Comparison of ENCODE assay signal across 8 cellular contexts in genomic region chr9:78031271-78031825, GRCh38. TPM values are rescaled to one million over a fixed set of nuclear protein-coding genes. Genes with fewer than 3 reads are reported as not detected.
DNase-seq lines count a peak whose midpoint lies in the region; ATAC-seq and TF ChIP-seq lines count a peak whose summit lies in the region.

TSS of gene GNAQ (minus strand) at chr9:78031811. CDS start at chr9:78031235, 576 bp downstream.

- H3K4me1 Mint-ChIP-seq in activated T-cell treated with anti-CD3 and anti-CD28 coated beads, Interleukin-2, amount 50 U/mL, for 4 hours (ENCODE audit: low read depth) = peaks cover 61% of the 10 kb centered on the region
- H3K4me1 Mint-ChIP-seq in natural killer cell treated with Interleukin-12 subunit alpha and Interleukin-12 subunit beta and Interleukin-15 and Interleukin-18, amount 100 ng/mL, for 72 hours (ENCODE audit: low read depth in 2 of 2) = peaks cover 35 to 51% of the 10 kb centered on the region in 2 donors

- no peaks in the 10 kb centered on the region for H3K36me3 Mint-ChIP-seq in activated T-cell treated with anti-CD3 and anti-CD28 coated beads, Interleukin-2, amount 50 U/mL, for 4 hours (ENCODE audit: insufficient read depth)
- H3K36me3 Mint-ChIP-seq in natural killer cell treated with Interleukin-12 subunit alpha and Interleukin-12 subunit beta and Interleukin-15 and Interleukin-18, amount 100 ng/mL, for 72 hours = peaks cover 5% of the 10 kb centered on the region

- peaks cover 2% of the 10 kb centered on the region for H3K27me3 Mint-ChIP-seq in activated T-cell treated with anti-CD3 and anti-CD28 coated beads, Interleukin-2, amount 50 U/mL, for 4 hours (ENCODE audit: low read depth)
- peaks cover 0 to 17% of the 10 kb centered on the region in 2 donors for H3K27me3 Mint-ChIP-seq in natural killer cell treated with Interleukin-12 subunit alpha and Interleukin-12 subunit beta and Interleukin-15 and Interleukin-18, amount 100 ng/mL, for 72 hours

- H3K4me3 ChIP-seq in AG09309 (ENCODE audit: control insufficient read depth, low read depth, low read length) (peak within 1 kb of the TSS; percentile 95), HFF-Myc (replicated peaks; ENCODE audit: low read depth, low read length) (peak within 1 kb of the TSS; percentile 84), fibroblast of villous mesenchyme (ENCODE audit: low read depth, low read length) (peak within 1 kb of the TSS; percentile 84)

- H3K9me3 Mint-ChIP-seq in activated T-cell treated with anti-CD3 and anti-CD28 coated beads, Interleukin-2, amount 50 U/mL, for 4 hours = no peaks in the 10 kb centered on the region
- no peaks in the 10 kb centered on the region for H3K9me3 Mint-ChIP-seq in natural killer cell treated with Interleukin-12 subunit alpha and Interleukin-12 subunit beta and Interleukin-15 and Interleukin-18, amount 100 ng/mL, for 72 hours

- TF ChIP-seq CTCF in AG09309 (IDR thresholded peaks at IDR 0.05; ENCODE audit: control insufficient read depth, insufficient read depth, low read depth, low read length, missing control alignments) (no peak), HFF-Myc (IDR thresholded peaks at IDR 0.05; ENCODE audit: low read depth, low read length, missing control alignments) (no peak), fibroblast of villous mesenchyme (IDR thresholded peaks at IDR 0.05; ENCODE audit: insufficient read depth, low read depth, low read length) (no peak)

- peak within 1 kb of the TSS; percentile 83 to 92 for H3K27ac Mint-ChIP-seq in natural killer cell treated with Interleukin-12 subunit alpha and Interleukin-12 subunit beta and Interleukin-15 and Interleukin-18, amount 100 ng/mL, for 72 hours

- peak within 1 kb of the TSS; percentile 93 for H3K4me3 Mint-ChIP-seq in activated T-cell treated with anti-CD3 and anti-CD28 coated beads, Interleukin-2, amount 50 U/mL, for 4 hours
- H3K4me3 Mint-ChIP-seq in natural killer cell treated with Interleukin-12 subunit alpha and Interleukin-12 subunit beta and Interleukin-15 and Interleukin-18, amount 100 ng/mL, for 72 hours = peak within 1 kb of the TSS; percentile 92

- no peak for DNase-seq in AG09309 (ENCODE audit: low read depth)
- no peak for DNase-seq in HFF-Myc (ENCODE audit: extremely low read depth, low read depth)
- no peak for DNase-seq in activated T-cell treated with anti-CD3 and anti-CD28 coated beads, Interleukin-2, amount 50 U/mL, for 4 hours
- DNase-seq in fibroblast of villous mesenchyme (ENCODE audit: low read depth) = no peak
- peak; percentile 63 for DNase-seq in natural killer cell treated with Interleukin-12 subunit alpha and Interleukin-12 subunit beta and Interleukin-15 and Interleukin-18, amount 100 ng/mL, for 72 hours (ENCODE audit: low spot score)

- ATAC-seq in activated T-cell treated with anti-CD3 and anti-CD28 coated beads, Interleukin-2, amount 50 U/mL, for 4 hours = peak; percentile 41 to 52
- ATAC-seq in natural killer cell treated with Interleukin-12 subunit alpha and Interleukin-12 subunit beta and Interleukin-15 and Interleukin-18, amount 100 ng/mL, for 72 hours = peak in 1 of 2 donors; percentile 59
- ATAC-seq in GM18519 (IDR thresholded peaks at IDR 0.05; ENCODE audit: low FRiP score, unreplicated experiment) (no peak), HG03108 (IDR thresholded peaks at IDR 0.05; ENCODE audit: unreplicated experiment) (no peak), GM19328 (IDR thresholded peaks at IDR 0.05; ENCODE audit: unreplicated experiment) (no peak)

RNA-seq across cellular contexts. Expression of gene GNAQ, which starts in this region (rescaled TPM):
- total RNA-seq in activated T-cell treated with anti-CD3 and anti-CD28 coated beads, Interleukin-2, amount 50 U/mL, for 4 hours = 10 to 100 TPM; 18.2 to 20.1 (median 18.9) TPM
- total RNA-seq in fibroblast of villous mesenchyme = 44.1 and 53.1 TPM in 2 replicates
- 10 to 100 TPM; 21.1 to 39.4 TPM for total RNA-seq in natural killer cell treated with Interleukin-12 subunit alpha and Interleukin-12 subunit beta and Interleukin-15 and Interleukin-18, amount 100 ng/mL, for 72 hours

Comparison
In these comparisons a context has a peak if more than half of its experiments do, and no peak if none do; other contexts are left out.
1. ATAC-seq: peak in activated T-cell treated with anti-CD3 and anti-CD28 coated beads, Interleukin-2, amount 50 U/mL, for 4 hours (2 of 2); none in GM18519 (single experiment), HG03108 (single experiment) and GM19328 (single experiment).
2. Peak in every context shown above with its lines, with median percentiles within 50 percentile points of each other: H3K4me3 ChIP-seq.